Comparison of ENCODE assay signal across 9 cellular contexts in the genomic region with DNA sequence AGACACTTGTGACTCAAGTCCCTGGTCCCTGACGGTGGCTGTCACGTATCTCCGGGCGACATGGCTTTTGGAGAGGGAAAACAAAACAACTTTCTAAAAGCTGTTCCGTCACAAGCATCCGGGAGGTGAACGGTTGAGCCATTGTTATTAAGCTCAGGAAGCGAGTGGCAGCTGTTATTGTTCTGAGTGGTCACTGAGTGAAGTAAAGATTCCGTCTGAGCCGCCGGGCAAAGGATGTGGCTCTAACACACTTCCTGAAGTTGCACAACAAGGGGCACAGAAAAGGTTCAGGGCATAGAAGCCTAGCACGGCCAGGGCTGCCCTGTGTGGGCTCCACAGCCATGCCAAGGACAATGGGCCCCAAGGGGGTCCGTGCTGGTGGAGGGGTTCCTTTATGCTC. TPM values are rescaled to one million over a fixed set of nuclear protein-coding genes. Genes with fewer than 3 reads are reported as not detected.
DNase-seq lines count a peak whose midpoint lies in the region; ATAC-seq, FAIRE-seq and TF ChIP-seq lines count a peak whose summit lies in the region.
"Had no signal": no experiment of that assay in that cellular context is flagged by ENCODE, and none has a peak within 500 bp of the region (broad histone marks: within the 10 kb centered on the region; RNA-seq: fewer than 3 reads in every experiment).

No MANE protein-coding gene starts in this region.

- peak; percentile 98 to 99 for DNase-seq in AML-193 (lab: John Stamatoyannopoulos, UW)
- DNase-seq in activated effector memory CD4-positive, alpha-beta T cell treated with Interleukin-2 at 50 U/mL for 16 hours: peak; percentile 26
- DNase-seq in right lobe of liver: peak; percentile 53 to 75 (median 67)
- DNase-seq in urothelium cell line (ENCODE audit: low spot score): peak; percentile 22
- DNase-seq in H7: no peak
- no peak for DNase-seq in iPS-NIHi7 (ENCODE audit: extremely low spot score)

- peak overlapping the region; percentile 46 to 87 (median 76) for H3K27ac ChIP-seq in right lobe of liver

- H3K4me3 ChIP-seq in right lobe of liver (no peak overlapping the region), H7 (ENCODE audit: insufficient read depth, low read depth, low read length) (no peak overlapping the region)

- H3K9me3 ChIP-seq in right lobe of liver: no peaks in the 10 kb centered on the region

- H3K27me3 ChIP-seq in right lobe of liver (no peaks in the 10 kb centered on the region), H7 (ENCODE audit: control insufficient read depth, insufficient read depth, low read length) (no peaks in the 10 kb centered on the region)

- ATAC-seq in HG03159 (IDR thresholded peaks at IDR 0.05; ENCODE audit: unreplicated experiment): peak; percentile 30
- peak; percentile 71 to 76 (median 72) for ATAC-seq in right lobe of liver
- no peak for ATAC-seq in HG03571 (IDR thresholded peaks at IDR 0.05; ENCODE audit: unreplicated experiment)

- whole genome bisulfite sequencing in right lobe of liver (ENCODE audit: insufficient coverage, low coverage, low lambda C conversion rate, missing lambda C conversion rate): 35% methylated on average over 8 of the region's 13 CpGs

- intact Hi-C loops in right lobe of liver (cut with DNase I): no loop called here

- no peak for TF ChIP-seq CTCF in right lobe of liver (IDR thresholded peaks at IDR 0.05)

- no peaks in the 10 kb centered on the region for H3K4me1 ChIP-seq in right lobe of liver

- H3K36me3 ChIP-seq in right lobe of liver: no peaks in the 10 kb centered on the region
- H3K36me3 ChIP-seq in H7 (replicated peaks; ENCODE audit: control insufficient read depth, insufficient read depth, low read length): no peaks in the 10 kb centered on the region; the same call in 1 of the 2 replicates

- no peak for FAIRE-seq in urothelium cell line (lab: Jason Lieb, UNC)

- TF ChIP-seq POLR2A in right lobe of liver (IDR thresholded peaks at IDR 0.05): peak; percentile 18

RNA-seq across cellular contexts. Expression of gene INPP5D, which starts 24.3 kb away (rescaled TPM):
- 1 to 10 TPM; 3.5 to 8.1 (median 5.5) TPM for total RNA-seq in right lobe of liver
- total RNA-seq in H7 (2014; rRNA removed; shearing (Covaris generic)): 1.7 and 5.2 TPM in 2 replicates

RNA-seq across cellular contexts. Expression of gene NEU2, which starts 52.0 kb away (rescaled TPM):
- not detected for total RNA-seq in right lobe of liver
- not detected in 2 replicates for total RNA-seq in H7 (2014; rRNA removed; shearing (Covaris generic))
- total RNA-seq: T-helper 1 cell treated with Interleukin-12 subunit alpha and Interleukin-12 subunit beta and Interleukin-4 antibody, amounts not matched to agents 30 ng/mL and 1 ng/mL, for 36 hours had no signal

Comparison
In these comparisons a context has a peak if more than half of its experiments do, and no peak if none do; other contexts are left out.
1. DNase-seq: peak in AML-193 (2 of 2), activated effector memory CD4-positive, alpha-beta T cell treated with Interleukin-2 at 50 U/mL for 16 hours (single experiment), right lobe of liver (3 of 3) and urothelium cell line (single experiment); none in H7 (single experiment) and iPS-NIHi7 (single experiment).